8 cellular contexts compared by ENCODE assay signal in genomic region chr19:1862068-1862423, GRCh38. TPM values are rescaled to one million over a fixed set of nuclear protein-coding genes. Genes with fewer than 3 reads are reported as not detected.
DNase-seq lines count a peak whose midpoint lies in the region; ATAC-seq, FAIRE-seq and TF ChIP-seq lines count a peak whose summit lies in the region.

No MANE protein-coding gene starts in this region.

- no peaks in the 10 kb centered on the region for H3K36me3 Mint-ChIP-seq in activated naive CD4-positive, alpha-beta T cell treated with anti-CD3 and anti-CD28 coated beads, Interleukin-2, amount 50 U/mL, for 24 hours
- H3K36me3 Mint-ChIP-seq in astrocyte (ENCODE audit: low read depth, unreplicated experiment) (no peaks in the 10 kb centered on the region), memory B cell (no peaks in the 10 kb centered on the region)

- H4K20me1 ChIP-seq in astrocyte (ENCODE audit: insufficient read depth, low read length) = peaks cover 52% of the 10 kb centered on the region

- H3K4me2 ChIP-seq in astrocyte (ENCODE audit: low read length) = peak overlapping the region; percentile 98

- H3K79me2 ChIP-seq in astrocyte (ENCODE audit: insufficient read depth, low read length) = peaks cover 56% of the 10 kb centered on the region

- H3K9me3 ChIP-seq in astrocyte (ENCODE audit: insufficient read depth, low read depth, low read length) (no peaks in the 10 kb centered on the region), upper lobe of right lung (no peaks in the 10 kb centered on the region)

- no peak for TF ChIP-seq CTCF in astrocyte (IDR thresholded peaks at IDR 0.05; ENCODE audit: insufficient read depth, low read depth, low read length)
- no peak for TF ChIP-seq CTCF in upper lobe of right lung (IDR thresholded peaks at IDR 0.05)

- H3K27me3 Mint-ChIP-seq in activated naive CD4-positive, alpha-beta T cell treated with anti-CD3 and anti-CD28 coated beads, Interleukin-2, amount 50 U/mL, for 24 hours = no peaks in the 10 kb centered on the region
- H3K27me3 Mint-ChIP-seq in astrocyte (ENCODE audit: low read depth, unreplicated experiment) (no peaks in the 10 kb centered on the region), memory B cell (no peaks in the 10 kb centered on the region)

- no peak overlapping the region for H2AFZ ChIP-seq in astrocyte (ENCODE audit: low read depth, low read length)

- FAIRE-seq in astrocyte (lab: Jason Lieb, UNC) = no peak

- H3K4me3 ChIP-seq in astrocyte (ENCODE audit: insufficient read depth, low read depth, low read length) (peak overlapping the region; percentile 86), upper lobe of right lung (peak overlapping the region; percentile 68)

- intact Hi-C loops in upper lobe of right lung (cut with DNase I) = no loop called here

- H3K36me3 ChIP-seq in astrocyte (ENCODE audit: insufficient read depth, low read length) (no peaks in the 10 kb centered on the region), upper lobe of right lung (no peaks in the 10 kb centered on the region)

- ATAC-seq in memory B cell (ENCODE audit: low read depth) = no peak
- no peak for ATAC-seq in upper lobe of right lung
- ATAC-seq in HG03432 (IDR thresholded peaks at IDR 0.05; ENCODE audit: unreplicated experiment) = no peak

- H3K4me1 ChIP-seq in astrocyte (ENCODE audit: insufficient read depth, low read length) (peaks cover 37% of the 10 kb centered on the region), upper lobe of right lung (peaks cover 52% of the 10 kb centered on the region)

- no peak for DNase-seq in activated naive CD4-positive, alpha-beta T cell treated with anti-CD3 and anti-CD28 coated beads, Interleukin-2, amount 50 U/mL, for 16 hours
- no peak for DNase-seq in astrocyte (ENCODE audit: low read depth)
- no peak for DNase-seq in memory B cell (ENCODE audit: low spot score in 2 of 2)
- DNase-seq in upper lobe of right lung = no peak
- DNase-seq in erythroblast (lab: John Stamatoyannopoulos, UW) = no peak
- DNase-seq in activated gamma-delta T cell (lab: John Stamatoyannopoulos, UW) = no peak

- TF ChIP-seq POLR2A in erythroblast (IDR thresholded peaks at IDR 0.05; ENCODE audit: low read length) = no peak

- H3K9ac ChIP-seq in astrocyte (ENCODE audit: low read length) = peak overlapping the region; percentile 85

- no peaks in the 10 kb centered on the region for H3K9me3 Mint-ChIP-seq in activated naive CD4-positive, alpha-beta T cell treated with anti-CD3 and anti-CD28 coated beads, Interleukin-2, amount 50 U/mL, for 24 hours
- H3K9me3 Mint-ChIP-seq in astrocyte (ENCODE audit: unreplicated experiment) (no peaks in the 10 kb centered on the region), memory B cell (no peaks in the 10 kb centered on the region)

- peaks cover 27% of the 10 kb centered on the region for H3K4me1 Mint-ChIP-seq in activated naive CD4-positive, alpha-beta T cell treated with anti-CD3 and anti-CD28 coated beads, Interleukin-2, amount 50 U/mL, for 24 hours
- H3K4me1 Mint-ChIP-seq in astrocyte (ENCODE audit: low read depth, unreplicated experiment) = peaks cover 4% of the 10 kb centered on the region
- H3K4me1 Mint-ChIP-seq in memory B cell = peaks cover 30% of the 10 kb centered on the region

- H3K27me3 ChIP-seq in astrocyte (ENCODE audit: insufficient read depth, low read length) (no peaks in the 10 kb centered on the region), upper lobe of right lung (no peaks in the 10 kb centered on the region)

- peak overlapping the region; percentile 97 for H3K27ac Mint-ChIP-seq in activated naive CD4-positive, alpha-beta T cell treated with anti-CD3 and anti-CD28 coated beads, Interleukin-2, amount 50 U/mL, for 24 hours
- H3K27ac Mint-ChIP-seq in astrocyte (ENCODE audit: unreplicated experiment) (peak overlapping the region; percentile 87), memory B cell (peak overlapping the region; percentile 97)

- H3K4me3 Mint-ChIP-seq in activated naive CD4-positive, alpha-beta T cell treated with anti-CD3 and anti-CD28 coated beads, Interleukin-2, amount 50 U/mL, for 24 hours = peak overlapping the region; percentile 97
- H3K4me3 Mint-ChIP-seq in astrocyte (ENCODE audit: unreplicated experiment) = peak overlapping the region; percentile 90
- H3K4me3 Mint-ChIP-seq in memory B cell = peak overlapping the region; percentile 97

- H3K27ac ChIP-seq in astrocyte (ENCODE audit: low read depth, low read length) (peak overlapping the region; percentile 26), upper lobe of right lung (no peak overlapping the region)

RNA-seq across cellular contexts. Expression of gene KLF16, which starts 1.3 kb away (rescaled TPM):
- total RNA-seq in astrocyte = 52.4 and 58.1 TPM in 2 replicates
- 28.0 TPM for total RNA-seq in upper lobe of right lung

RNA-seq across cellular contexts. Expression of gene REXO1, which starts 13.8 kb away (rescaled TPM):
- total RNA-seq in astrocyte = 35.5 and 36.2 TPM in 2 replicates
- total RNA-seq in upper lobe of right lung = 37.2 TPM

RNA-seq across cellular contexts. Expression of gene ABHD17A, which starts 23.2 kb away (rescaled TPM):
- total RNA-seq in astrocyte (56.7 and 61.4 TPM in 2 replicates), upper lobe of right lung (76.1 TPM)

RNA-seq across cellular contexts. Expression of gene ADAT3, which starts 43.2 kb away (rescaled TPM):
- total RNA-seq in astrocyte = 3.7 and 5.7 TPM in 2 replicates
- total RNA-seq in upper lobe of right lung = 6.3 TPM

RNA-seq across cellular contexts. Expression of gene SCAMP4, which starts 43.2 kb away (rescaled TPM):
- total RNA-seq in astrocyte (72.2 and 73.4 TPM in 2 replicates), upper lobe of right lung (73.2 TPM)
